ENCODE assay signal across 19 cellular contexts in the genomic region with DNA sequence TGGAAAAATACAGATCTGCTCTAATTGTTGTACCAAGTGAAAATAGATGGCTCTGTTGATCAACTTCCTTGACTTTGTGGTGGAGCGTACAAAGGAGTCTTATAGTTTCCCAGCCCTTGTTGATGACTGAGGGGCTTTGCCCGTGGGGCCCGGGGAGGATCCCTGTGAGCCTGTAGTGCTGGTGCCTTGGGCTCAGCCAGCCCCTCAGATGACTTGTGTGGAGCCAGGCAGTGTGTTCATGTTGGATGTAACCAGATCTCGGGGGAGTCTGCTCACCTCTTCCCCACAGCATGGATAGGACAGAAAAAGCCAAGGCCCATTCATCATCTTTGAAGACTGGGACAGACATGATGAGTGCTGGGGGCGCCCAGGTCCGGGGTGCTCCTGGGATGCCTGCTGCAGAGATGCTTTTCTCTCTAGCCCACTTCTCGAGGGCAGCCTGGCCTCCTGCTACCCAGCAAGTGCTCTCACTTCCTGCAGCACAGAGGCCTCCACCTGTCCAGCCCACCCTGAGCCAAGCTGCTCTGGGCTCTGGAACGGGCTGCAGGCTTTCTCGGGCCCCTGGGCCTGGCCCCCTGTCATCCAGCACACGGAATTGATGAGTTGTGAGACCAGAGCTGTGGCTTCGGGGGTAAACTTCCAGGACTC.
DNase-seq lines count a peak whose midpoint lies in the region; ATAC-seq and TF ChIP-seq lines count a peak whose summit lies in the region.
"Had no signal": no experiment of that assay in that cellular context is flagged by ENCODE, and none has a peak within 500 bp of the region (broad histone marks: within the 10 kb centered on the region; RNA-seq: fewer than 3 reads in every experiment).

No MANE protein-coding gene starts in this region.

- DNase-seq in Caco-2 (no peak), NCI-H187 treated with DMSO at 0.1 percent for 48 hours (lab: John Stamatoyannopoulos, UW) (peak; percentile 54), mesothelial cell of epicardium (ENCODE audit: low spot score in 2 of 2, unreplicated experiment in 2 of 2) (peak in 1 of 2 experiments; percentile 37), DMS 273 (lab: John Stamatoyannopoulos, UW; ENCODE audit: unreplicated experiment) (no peak)
- no peak for DNase-seq in activated T-cell treated with anti-CD3 and anti-CD28 coated beads, Interleukin-2, amount 50 U/mL, for 48 hours
- no peak for DNase-seq in effector memory CD4-positive, alpha-beta T cell
- DNase-seq: activated CD4-positive, alpha-beta T cell treated with anti-CD3 and anti-CD28 coated beads for 1 hour; activated CD8-positive, alpha-beta memory T cell treated with anti-CD3 and anti-CD28 coated beads, Interleukin-2, amount 50 U/mL, for 48 hours; activated naive CD4-positive, alpha-beta T cell treated with anti-CD3 and anti-CD28 coated beads, Interleukin-2, amount 50 U/mL, for 16 hours; DMS 273 treated with DMSO at 0.1 percent for 48 hours; effector CD8-positive, alpha-beta T cell; naive thymus-derived CD4-positive, alpha-beta T cell; NCI-H2081 treated with DMSO at 0.1 percent for 48 hours; NCI-H82; psoas muscle; RPMI8226 had no signal

- H3K36me3 Mint-ChIP-seq in Caco-2 (ENCODE audit: insufficient read depth, unreplicated experiment) (no peaks in the 10 kb centered on the region), brain (peaks cover 13% of the 10 kb centered on the region), mesothelial cell of epicardium (peaks cover 5% of the 10 kb centered on the region)
- H3K36me3 Mint-ChIP-seq: naive thymus-derived CD4-positive, alpha-beta T cell had no signal

- H3K4me3 Mint-ChIP-seq in Caco-2 (ENCODE audit: unreplicated experiment) (no peak overlapping the region), brain (peak overlapping the region in 2 of 5 experiments; percentile 4 to 13), mesothelial cell of epicardium (no peak overlapping the region)
- H3K4me3 Mint-ChIP-seq: naive thymus-derived CD4-positive, alpha-beta T cell had no signal

- H3K27ac Mint-ChIP-seq in Caco-2 (ENCODE audit: unreplicated experiment) (peak overlapping the region; percentile 28), brain (peak overlapping the region in 3 of 5 experiments; percentile 34 to 94 (median 86)), mesothelial cell of epicardium (peak overlapping the region; percentile 66)
- H3K27ac Mint-ChIP-seq: naive thymus-derived CD4-positive, alpha-beta T cell had no signal

- no peaks in the 10 kb centered on the region for H3K27me3 ChIP-seq in Caco-2 (replicated peaks; ENCODE audit: control insufficient read depth, insufficient read depth, low read length)
- no peaks in the 10 kb centered on the region for H3K27me3 ChIP-seq in effector memory CD4-positive, alpha-beta T cell (replicated peaks; ENCODE audit: control insufficient read depth, insufficient read depth, low read length, poor library complexity, severe bottlenecking)

- peaks cover 10% of the 10 kb centered on the region for H3K4me1 ChIP-seq in Caco-2
- no peaks in the 10 kb centered on the region for H3K4me1 ChIP-seq in effector memory CD4-positive, alpha-beta T cell (ENCODE audit: control insufficient read depth, insufficient read depth, low read length, poor library complexity, severe bottlenecking)

- H3K27ac ChIP-seq in effector memory CD4-positive, alpha-beta T cell (ENCODE audit: insufficient read depth, low read length, poor library complexity, severe bottlenecking): no peak overlapping the region
- H3K27ac ChIP-seq: psoas muscle had no signal

- no peaks in the 10 kb centered on the region for H3K36me3 ChIP-seq in Caco-2 (ENCODE audit: control insufficient read depth, insufficient read depth, low read length)
- no peaks in the 10 kb centered on the region for H3K36me3 ChIP-seq in effector memory CD4-positive, alpha-beta T cell (ENCODE audit: control insufficient read depth, insufficient read depth, low read length)

- H3K9me3 Mint-ChIP-seq in Caco-2 (ENCODE audit: unreplicated experiment) (no peaks in the 10 kb centered on the region), brain (peaks cover 15 to 30% (median 22%) of the 10 kb centered on the region in 5 experiments), mesothelial cell of epicardium (peaks cover 22% of the 10 kb centered on the region)

- ATAC-seq in HG03354 (IDR thresholded peaks at IDR 0.05; ENCODE audit: poor library complexity, severe bottlenecking, unreplicated experiment): no peak
- ATAC-seq: left lobe of liver; naive thymus-derived CD4-positive, alpha-beta T cell; psoas muscle had no signal

- no peaks in the 10 kb centered on the region for H3K9me3 ChIP-seq in Caco-2
- no peaks in the 10 kb centered on the region for H3K9me3 ChIP-seq in effector memory CD4-positive, alpha-beta T cell (ENCODE audit: control insufficient read depth, low read length)
- H3K9me3 ChIP-seq: psoas muscle had no signal

- POLR2A ChIA-PET in Caco-2 (lab: Charles Lee): no interaction called here

- intact Hi-C loops in Caco-2 (cut with micrococcal nuclease; ENCODE audit: unreplicated experiment): no loop called here

- BruUV-seq in Caco-2 (replicated peaks; lab: Mats Ljungman, UMichigan): no TSS peak

- no peak for TF ChIP-seq CTCF in Caco-2 (IDR thresholded peaks at IDR 0.05; ENCODE audit: insufficient read depth in 1 of 2, low read depth in 1 of 2, low read length in 1 of 2, severe bottlenecking in 1 of 2, unreplicated experiment in 1 of 2)
- TF ChIP-seq CTCF in brain (conservative IDR thresholded peaks at IDR 0.05): no peak
- no peak for TF ChIP-seq CTCF in mesothelial cell of epicardium (IDR thresholded peaks at IDR 0.05; ENCODE audit: unreplicated experiment)

- CTCF ChIA-PET in Caco-2 (lab: Charles Lee): no interaction called here

- H3K27me3 Mint-ChIP-seq in Caco-2 (ENCODE audit: insufficient read depth, unreplicated experiment): no peaks in the 10 kb centered on the region
- peaks cover 10% of the 10 kb centered on the region for H3K27me3 Mint-ChIP-seq in brain
- H3K27me3 Mint-ChIP-seq in mesothelial cell of epicardium (ENCODE audit: low read depth): peaks cover 7% of the 10 kb centered on the region

- H3K4me3 ChIP-seq in Caco-2 (ENCODE audit: low read depth, low read length): no peak overlapping the region
- H3K4me3 ChIP-seq in effector memory CD4-positive, alpha-beta T cell (ENCODE audit: insufficient read depth, low read depth, low read length, poor library complexity, severe bottlenecking): no peak overlapping the region
- H3K4me3 ChIP-seq: psoas muscle had no signal

- H3K4me1 Mint-ChIP-seq in Caco-2 (ENCODE audit: low read depth, unreplicated experiment) (no peaks in the 10 kb centered on the region), brain (peaks cover 62% of the 10 kb centered on the region), mesothelial cell of epicardium (peaks cover 32% of the 10 kb centered on the region)
- H3K4me1 Mint-ChIP-seq: naive thymus-derived CD4-positive, alpha-beta T cell had no signal

Comparison
In these comparisons a context has a peak if more than half of its experiments do, and no peak if none do; other contexts are left out.
1. H3K27ac Mint-ChIP-seq: peak in every context shown above with its lines; median percentile 86 in brain; 66 in mesothelial cell of epicardium; 28 in Caco-2.